Comparison of ENCODE assay signal across 16 cellular contexts in the genomic region with DNA sequence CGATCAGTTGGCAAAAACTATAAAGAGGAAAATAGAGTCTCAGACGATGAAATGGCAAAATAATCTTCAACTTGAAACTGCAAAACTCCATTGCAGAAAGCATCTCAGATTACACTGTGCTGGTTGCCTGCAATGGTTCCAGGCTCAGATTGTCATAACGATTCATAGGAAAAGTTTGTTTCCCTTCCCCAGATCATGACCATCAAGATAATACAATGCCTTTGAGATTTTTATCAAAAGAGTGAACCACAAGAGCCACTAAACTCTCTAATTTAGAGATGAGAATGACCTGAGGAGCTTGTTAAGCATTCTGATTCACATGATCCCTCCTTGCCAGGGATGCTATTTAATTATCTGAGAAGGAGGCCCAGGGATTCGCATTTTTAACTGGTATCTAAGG. TPM values are rescaled to one million over a fixed set of nuclear protein-coding genes. Genes with fewer than 3 reads are reported as not detected.
DNase-seq lines count a peak whose midpoint lies in the region; TF ChIP-seq lines count a peak whose summit lies in the region.
"Had no signal": no experiment of that assay in that cellular context is flagged by ENCODE, and none has a peak within 500 bp of the region (broad histone marks: within the 10 kb centered on the region; RNA-seq: fewer than 3 reads in every experiment).

No MANE protein-coding gene starts in this region.

- 45% methylated on average over 4 of the region's 4 CpGs for WGBS in SK-N-SH (ENCODE audit: low lambda C conversion rate)

- TF ChIP-seq EP300 in SK-N-SH (IDR thresholded peaks at IDR 0.05; ENCODE audit: borderline replicate concordance in 1 of 2, low read depth in 1 of 2, low read length in 1 of 2), result peak; percentile 43 to 60; a peak in 3 of 4 replicates

- peak; percentile 55 for DNase-seq in EH (ENCODE audit: low read depth)
- no peak for DNase-seq in SK-N-SH
- peak; percentile 54 for DNase-seq in brain microvascular endothelial cell
- DNase-seq in NOMO-1 treated with dmso at 0.1 percent for 144 hours (lab: John Stamatoyannopoulos, UW; ENCODE audit: unreplicated experiment), result no peak
- DNase-seq in NCI-H2171 (lab: John Stamatoyannopoulos, UW), result no peak
- DNase-seq in stimulated activated naive CD4-positive, alpha-beta T cell treated with Interleukin-2 at 50 U/mL for 16 hours (lab: John Stamatoyannopoulos, UW), result no peak
- DNase-seq in C1 segment of cervical spinal cord (lab: John Stamatoyannopoulos, UW), result no peak
- DNase-seq: 8988T; CD8-positive, alpha-beta T cell; DMS 273 treated with DMSO at 0.1 percent for 48 hours; DMS53; GF-D8 had no signal

- POLR2A ChIA-PET in SK-N-SH (lab: Yijun Ruan, JAX), result no interaction called here

- no peak for TF ChIP-seq RAD21 in SK-N-SH (IDR thresholded peaks at IDR 0.05; ENCODE audit: low read length)

- no peak overlapping the region for H3K9ac ChIP-seq in SK-N-SH
- H3K9ac ChIP-seq: BLaER1 had no signal

- no peak overlapping the region for H3K4me3 ChIP-seq in SK-N-SH (ENCODE audit: low read depth in 2 of 2, low read length in 1 of 2)
- H3K4me3 ChIP-seq in brain microvascular endothelial cell (ENCODE audit: low read depth, low read length), result no peak overlapping the region
- H3K4me3 ChIP-seq: BLaER1, HAP-1, K562 had no signal

- H3F3A ChIP-seq in SK-N-SH (replicated peaks; ENCODE audit: insufficient read depth), result peaks cover 5% of the 10 kb centered on the region

- H4K20me1 ChIP-seq in SK-N-SH (ENCODE audit: insufficient read depth), result no peaks in the 10 kb centered on the region
- H4K20me1 ChIP-seq: BLaER1 had no signal

- H2AFZ ChIP-seq in SK-N-SH (ENCODE audit: low read depth), result no peak overlapping the region

- CTCF ChIA-PET in SK-N-SH (lab: Yijun Ruan, JAX), result interaction anchor here (0.9 to 1.0 kb wide), 2 partner anchors 81 to 180 kb away, joined by 3 read pairs; no protein-coding TSS in a partner anchor

- H3K36me3 ChIP-seq in KOPT-K1 (ENCODE audit: insufficient read depth, low read length) (no peaks in the 10 kb centered on the region), SK-N-SH (replicated peaks in 1 of 2; ENCODE audit: control insufficient read depth in 1 of 2, insufficient read depth in 2 of 2, low read length in 1 of 2) (no peaks in the 10 kb centered on the region), brain microvascular endothelial cell (replicated peaks) (no peaks in the 10 kb centered on the region)
- H3K36me3 ChIP-seq: BLaER1, HAP-1 had no signal

- no peaks in the 10 kb centered on the region for H3K79me2 ChIP-seq in SK-N-SH (ENCODE audit: insufficient read depth)

- H3K27me3 ChIP-seq in SK-N-SH (ENCODE audit: insufficient read depth), result no peaks in the 10 kb centered on the region
- no peaks in the 10 kb centered on the region for H3K27me3 ChIP-seq in brain microvascular endothelial cell (replicated peaks)
- H3K27me3 ChIP-seq: BLaER1 had no signal

- no peak overlapping the region for H3K4me2 ChIP-seq in SK-N-SH
- H3K4me2 ChIP-seq: BLaER1 had no signal

- TF ChIP-seq CTCF in SK-N-SH (IDR thresholded peaks at IDR 0.05), result no peak
- TF ChIP-seq CTCF in brain microvascular endothelial cell (IDR thresholded peaks at IDR 0.05; ENCODE audit: low read depth, low read length, missing control alignments), result no peak

- in situ Hi-C loops in brain microvascular endothelial cell (cut with HindIII; ENCODE audit: low pct_ligation_motif_present, low sequenced_read_pairs), result no loop called here

- peaks cover 0 to 18% of the 10 kb centered on the region in 2 experiments; a peak in 1 of 4 replicates for H3K4me1 ChIP-seq in SK-N-SH (ENCODE audit: control insufficient read depth in 1 of 2, insufficient read depth in 2 of 2, low read depth in 1 of 2, low read length in 1 of 2)
- H3K4me1 ChIP-seq: HAP-1 had no signal

- H3K9me3 ChIP-seq in KOPT-K1 (ENCODE audit: insufficient read depth, low read length, poor library complexity, severe bottlenecking) (peaks cover 27% of the 10 kb centered on the region), SK-N-SH (no peaks in the 10 kb centered on the region)
- H3K9me3 ChIP-seq: HAP-1 had no signal

- no peaks in the 10 kb centered on the region for H3K9me2 ChIP-seq in SK-N-SH

- H3K27ac ChIP-seq in KOPT-K1 (ENCODE audit: low read depth, low read length, poor library complexity, severe bottlenecking), result peak overlapping the region; percentile 53
- H3K27ac ChIP-seq in SK-N-SH (ENCODE audit: low read depth in 2 of 2, low read length in 1 of 2), result peak overlapping the region; percentile 29 to 89; a peak in 3 of 4 replicates
- H3K27ac ChIP-seq in brain microvascular endothelial cell, result peak overlapping the region; percentile 7
- H3K27ac ChIP-seq: BLaER1 had no signal

TF ChIP-seq in SK-N-SH, 30 proteins besides CTCF, POLR2A, EP300 and RAD21:
- TF ChIP-seq FOXM1 (IDR thresholded peaks at IDR 0.05; ENCODE audit: low read depth), result no peak; the same call in 1 of the 2 replicates
- no peak for TF ChIP-seq MEF2A (IDR thresholded peaks at IDR 0.05; ENCODE audit: borderline replicate concordance, low read depth)
- TF ChIP-seq TEAD4 (IDR thresholded peaks at IDR 0.05; ENCODE audit: borderline replicate concordance, insufficient read depth), result 0 out of 2 replicates have a peak, but pooled peaks have one; percentile 28
- peak; percentile 64; the same call in 1 of the 2 replicates for TF ChIP-seq TCF12 (IDR thresholded peaks at IDR 0.05)
- peak; percentile 29; the same call in 1 of the 2 replicates for TF ChIP-seq GATA2 (CRISPR knock-in tag; IDR thresholded peaks at IDR 0.05)
- TF ChIP-seq RXRA (IDR thresholded peaks at IDR 0.05; ENCODE audit: borderline replicate concordance, low read depth), result peak; percentile 70; the same call in 1 of the 2 replicates
- no peak for TF ChIP-seq RFX5 (IDR thresholded peaks at IDR 0.05; ENCODE audit: low read length)
- no peak for TF ChIP-seq NFIC (IDR thresholded peaks at IDR 0.05; ENCODE audit: borderline replicate concordance)
- TF ChIP-seq RCOR1 (IDR thresholded peaks at IDR 0.05; ENCODE audit: low read length), result no peak
- TF ChIP-seq POLR2AphosphoS5 (IDR thresholded peaks at IDR 0.05; ENCODE audit: low read depth, low read length), result peak; percentile 40; the same call in 1 of the 2 replicates
- TF ChIP-seq EZH2phosphoT487 (IDR thresholded peaks at IDR 0.05; ENCODE audit: borderline replicate concordance, low read depth), result no peak
- no peak for TF ChIP-seq FOSL2 (IDR thresholded peaks at IDR 0.05; ENCODE audit: borderline replicate concordance, low read depth)
- TF ChIP-seq GABPA (IDR thresholded peaks at IDR 0.05; ENCODE audit: low read depth), result no peak
- peak; percentile 56 for TF ChIP-seq JUND (IDR thresholded peaks at IDR 0.05)
- TF ChIP-seq, protein P1, sequence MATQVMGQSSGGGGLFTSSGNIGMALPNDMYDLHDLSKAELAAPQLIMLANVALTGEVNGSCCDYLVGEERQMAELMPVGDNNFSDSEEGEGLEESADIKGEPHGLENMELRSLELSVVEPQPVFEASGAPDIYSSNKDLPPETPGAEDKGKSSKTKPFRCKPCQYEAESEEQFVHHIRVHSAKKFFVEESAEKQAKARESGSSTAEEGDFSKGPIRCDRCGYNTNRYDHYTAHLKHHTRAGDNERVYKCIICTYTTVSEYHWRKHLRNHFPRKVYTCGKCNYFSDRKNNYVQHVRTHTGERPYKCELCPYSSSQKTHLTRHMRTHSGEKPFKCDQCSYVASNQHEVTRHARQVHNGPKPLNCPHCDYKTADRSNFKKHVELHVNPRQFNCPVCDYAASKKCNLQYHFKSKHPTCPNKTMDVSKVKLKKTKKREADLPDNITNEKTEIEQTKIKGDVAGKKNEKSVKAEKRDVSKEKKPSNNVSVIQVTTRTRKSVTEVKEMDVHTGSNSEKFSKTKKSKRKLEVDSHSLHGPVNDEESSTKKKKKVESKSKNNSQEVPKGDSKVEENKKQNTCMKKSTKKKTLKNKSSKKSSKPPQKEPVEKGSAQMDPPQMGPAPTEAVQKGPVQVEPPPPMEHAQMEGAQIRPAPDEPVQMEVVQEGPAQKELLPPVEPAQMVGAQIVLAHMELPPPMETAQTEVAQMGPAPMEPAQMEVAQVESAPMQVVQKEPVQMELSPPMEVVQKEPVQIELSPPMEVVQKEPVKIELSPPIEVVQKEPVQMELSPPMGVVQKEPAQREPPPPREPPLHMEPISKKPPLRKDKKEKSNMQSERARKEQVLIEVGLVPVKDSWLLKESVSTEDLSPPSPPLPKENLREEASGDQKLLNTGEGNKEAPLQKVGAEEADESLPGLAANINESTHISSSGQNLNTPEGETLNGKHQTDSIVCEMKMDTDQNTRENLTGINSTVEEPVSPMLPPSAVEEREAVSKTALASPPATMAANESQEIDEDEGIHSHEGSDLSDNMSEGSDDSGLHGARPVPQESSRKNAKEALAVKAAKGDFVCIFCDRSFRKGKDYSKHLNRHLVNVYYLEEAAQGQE (IDR thresholded peaks at IDR 0.05; ENCODE audit: low read depth, low read length), result no peak
- TF ChIP-seq MXI1 (IDR thresholded peaks at IDR 0.05; ENCODE audit: low read depth, low read length), result no peak
- TF ChIP-seq, protein P2, sequence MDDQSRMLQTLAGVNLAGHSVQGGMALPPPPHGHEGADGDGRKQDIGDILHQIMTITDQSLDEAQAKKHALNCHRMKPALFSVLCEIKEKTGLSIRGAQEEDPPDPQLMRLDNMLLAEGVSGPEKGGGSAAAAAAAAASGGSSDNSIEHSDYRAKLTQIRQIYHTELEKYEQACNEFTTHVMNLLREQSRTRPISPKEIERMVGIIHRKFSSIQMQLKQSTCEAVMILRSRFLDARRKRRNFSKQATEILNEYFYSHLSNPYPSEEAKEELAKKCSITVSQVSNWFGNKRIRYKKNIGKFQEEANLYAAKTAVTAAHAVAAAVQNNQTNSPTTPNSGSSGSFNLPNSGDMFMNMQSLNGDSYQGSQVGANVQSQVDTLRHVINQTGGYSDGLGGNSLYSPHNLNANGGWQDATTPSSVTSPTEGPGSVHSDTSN (IDR thresholded peaks at IDR 0.05), result peak; percentile 70
- TF ChIP-seq, protein P3, sequence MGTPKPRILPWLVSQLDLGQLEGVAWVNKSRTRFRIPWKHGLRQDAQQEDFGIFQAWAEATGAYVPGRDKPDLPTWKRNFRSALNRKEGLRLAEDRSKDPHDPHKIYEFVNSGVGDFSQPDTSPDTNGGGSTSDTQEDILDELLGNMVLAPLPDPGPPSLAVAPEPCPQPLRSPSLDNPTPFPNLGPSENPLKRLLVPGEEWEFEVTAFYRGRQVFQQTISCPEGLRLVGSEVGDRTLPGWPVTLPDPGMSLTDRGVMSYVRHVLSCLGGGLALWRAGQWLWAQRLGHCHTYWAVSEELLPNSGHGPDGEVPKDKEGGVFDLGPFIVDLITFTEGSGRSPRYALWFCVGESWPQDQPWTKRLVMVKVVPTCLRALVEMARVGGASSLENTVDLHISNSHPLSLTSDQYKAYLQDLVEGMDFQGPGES (IDR thresholded peaks at IDR 0.05; ENCODE audit: low read depth, low read length), result no peak
TF ChIP-seq in SK-N-SH: peak in this region for 7.

RNA-seq across cellular contexts. Expression of a gene that starts 52.6 kb away (rescaled TPM):
- polyA plus RNA-seq in SK-N-SH (2012; rRNA removed), result 7.7 and 9.9 TPM in 2 replicates
- polyA plus RNA-seq in SK-N-SH (2012; cell fraction: cytosol; rRNA removed), result 5.2 and 9.2 TPM in 2 replicates
- polyA plus RNA-seq in SK-N-SH (2012; cell fraction: nucleus; rRNA removed), result 4.5 and 11.5 TPM in 2 replicates
- polyA plus RNA-seq: K562 had no signal

RNA-seq across cellular contexts. Expression of a gene that starts 52.6 kb away (rescaled TPM):
- 10.7 and 11.5 TPM in 2 replicates for polyA plus RNA-seq in SK-N-SH (2012; rRNA removed)
- polyA plus RNA-seq in SK-N-SH (2012; cell fraction: cytosol; rRNA removed), result 8.8 and 10.3 TPM in 2 replicates
- polyA plus RNA-seq in SK-N-SH (2012; cell fraction: nucleus; rRNA removed), result 13.5 and 14.3 TPM in 2 replicates

Comparison
In these comparisons a context has a peak if more than half of its experiments do, and no peak if none do; other contexts are left out.
1. DNase-seq: peak in EH (single experiment) and brain microvascular endothelial cell (single experiment); none in SK-N-SH (single experiment), NOMO-1 treated with dmso at 0.1 percent for 144 hours (single experiment), NCI-H2171 (single experiment), stimulated activated naive CD4-positive, alpha-beta T cell treated with Interleukin-2 at 50 U/mL for 16 hours (single experiment) and C1 segment of cervical spinal cord (0 of 14).
2. H3K27ac ChIP-seq: peak in every context shown above with its lines; median percentile 59 in SK-N-SH; 53 in KOPT-K1; 7 in brain microvascular endothelial cell.